25 cellular contexts compared by ENCODE assay signal in the genomic region with DNA sequence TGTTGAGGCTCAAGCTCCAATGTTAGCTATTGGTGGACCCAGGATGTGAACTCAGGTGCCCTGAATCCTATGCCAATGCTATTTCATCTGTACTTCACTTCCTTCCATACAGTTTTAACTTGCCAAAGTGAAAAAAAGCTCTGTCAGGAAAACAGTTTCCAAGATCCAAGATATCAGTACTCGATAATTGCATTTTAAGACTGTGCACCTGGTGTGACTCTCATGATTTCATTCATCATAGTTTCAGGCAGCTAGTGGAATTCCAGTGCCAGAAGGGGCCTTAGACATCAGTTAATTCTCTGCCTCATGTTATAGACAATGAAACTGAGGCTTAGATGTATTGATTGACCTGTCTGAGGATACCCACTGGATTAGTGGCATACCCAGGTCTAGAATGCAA. TPM values are rescaled to one million over a fixed set of nuclear protein-coding genes. Genes with fewer than 3 reads are reported as not detected.
A peak's percentile ranks its signal among the peaks of the same experiment; 100 is the strongest.
DNase-seq lines count a peak whose midpoint lies in the region; ATAC-seq and TF ChIP-seq lines count a peak whose summit lies in the region.
"Had no signal": no experiment of that assay in that cellular context is flagged by ENCODE, and none has a peak within 500 bp of the region (broad histone marks: within the 10 kb centered on the region; RNA-seq: fewer than 3 reads in every experiment).

No MANE protein-coding gene starts in this region.

- no peaks in the 10 kb centered on the region for H3K27me3 Mint-ChIP-seq in T-helper 2 cell treated with Interferon-gamma antibody and Interleukin-4, amounts not matched to agents 5 μg/mL and 100 μg/mL, for 36 hours (ENCODE audit: low read depth)
- H3K27me3 Mint-ChIP-seq in activated T-helper 2 cell treated with anti-CD3 and anti-CD28 coated beads, Interferon-gamma antibody, Interleukin-2, Interleukin-4, amounts not matched to agents 10 μg/mL and 5 μg/mL and 100 μg/mL, durations not matched to agents 14 hours and 24 hours and 36 hours (ENCODE audit: low read depth), result no peaks in the 10 kb centered on the region
- H3K27me3 Mint-ChIP-seq in nephron progenitor cell (ENCODE audit: low read depth, poor library complexity), result no peaks in the 10 kb centered on the region
- H3K27me3 Mint-ChIP-seq: central memory CD8-positive, alpha-beta T cell; dendritic cell treated with granulocyte-macrophage colony-stimulating factor and Interleukin-4, amounts not matched to agents 40 ng/mL and 50 ng/mL, for 4 days; stimulated activated naive CD8-positive, alpha-beta T cell treated with anti-CD3 and anti-CD28 coated beads, Interleukin-15, amount 100 ng/mL, for 72 hours had no signal

- H3K4me2 ChIP-seq in OCI-LY3 (ENCODE audit: low read length), result peak overlapping the region; percentile 50
- H3K4me2 ChIP-seq: smooth muscle cell had no signal

- H3K9ac ChIP-seq in OCI-LY3 (ENCODE audit: low read length), result no peak overlapping the region

- no peaks in the 10 kb centered on the region for H3K9me3 Mint-ChIP-seq in T-helper 2 cell treated with Interferon-gamma antibody and Interleukin-4, amounts not matched to agents 5 μg/mL and 100 μg/mL, for 36 hours
- H3K9me3 Mint-ChIP-seq in activated T-helper 2 cell treated with anti-CD3 and anti-CD28 coated beads, Interferon-gamma antibody, Interleukin-2, Interleukin-4, amounts not matched to agents 10 μg/mL and 5 μg/mL and 100 μg/mL, durations not matched to agents 14 hours and 24 hours and 36 hours, result no peaks in the 10 kb centered on the region
- no peaks in the 10 kb centered on the region for H3K9me3 Mint-ChIP-seq in nephron progenitor cell
- H3K9me3 Mint-ChIP-seq: central memory CD8-positive, alpha-beta T cell; dendritic cell treated with granulocyte-macrophage colony-stimulating factor and Interleukin-4, amounts not matched to agents 40 ng/mL and 50 ng/mL, for 4 days; endodermal cell; memory B cell; stimulated activated naive CD8-positive, alpha-beta T cell treated with anti-CD3 and anti-CD28 coated beads, Interleukin-15, amount 100 ng/mL, for 72 hours had no signal

- H3K27me3 ChIP-seq in OCI-LY3 (ENCODE audit: low read depth, low read length), result no peaks in the 10 kb centered on the region
- H3K27me3 ChIP-seq: left lung had no signal

- peak overlapping the region; percentile 72 for H3K27ac Mint-ChIP-seq in T-helper 2 cell treated with Interferon-gamma antibody and Interleukin-4, amounts not matched to agents 5 μg/mL and 100 μg/mL, for 36 hours
- H3K27ac Mint-ChIP-seq in activated T-helper 2 cell treated with anti-CD3 and anti-CD28 coated beads, Interferon-gamma antibody, Interleukin-2, Interleukin-4, amounts not matched to agents 10 μg/mL and 5 μg/mL and 100 μg/mL, durations not matched to agents 14 hours and 24 hours and 36 hours, result peak overlapping the region; percentile 62
- no peak overlapping the region for H3K27ac Mint-ChIP-seq in nephron progenitor cell
- H3K27ac Mint-ChIP-seq: dendritic cell treated with granulocyte-macrophage colony-stimulating factor and Interleukin-4, amounts not matched to agents 40 ng/mL and 50 ng/mL, for 4 days; endodermal cell; memory B cell had no signal

- peaks cover 29% of the 10 kb centered on the region for H3K4me1 ChIP-seq in OCI-LY3 (ENCODE audit: low read length)
- H3K4me1 ChIP-seq: left lung had no signal

- H3K4me3 ChIP-seq in OCI-LY3 (ENCODE audit: low read length), result no peak overlapping the region
- H3K4me3 ChIP-seq: GM12878, left lung, smooth muscle cell, thoracic aorta had no signal

- H3K36me3 ChIP-seq in OCI-LY3 (replicated peaks; ENCODE audit: low read depth, low read length), result no peaks in the 10 kb centered on the region
- H3K36me3 ChIP-seq: left lung, thoracic aorta had no signal

- no peak overlapping the region for H2AFZ ChIP-seq in OCI-LY3 (ENCODE audit: low read depth, low read length)

- H3K4me1 Mint-ChIP-seq in T-helper 2 cell treated with Interferon-gamma antibody and Interleukin-4, amounts not matched to agents 5 μg/mL and 100 μg/mL, for 36 hours (ENCODE audit: low read depth), result peaks cover 73% of the 10 kb centered on the region
- peaks cover 80% of the 10 kb centered on the region for H3K4me1 Mint-ChIP-seq in activated T-helper 2 cell treated with anti-CD3 and anti-CD28 coated beads, Interferon-gamma antibody, Interleukin-2, Interleukin-4, amounts not matched to agents 10 μg/mL and 5 μg/mL and 100 μg/mL, durations not matched to agents 14 hours and 24 hours and 36 hours (ENCODE audit: low read depth)
- no peaks in the 10 kb centered on the region for H3K4me1 Mint-ChIP-seq in nephron progenitor cell
- H3K4me1 Mint-ChIP-seq: central memory CD8-positive, alpha-beta T cell; endodermal cell; memory B cell had no signal

- ATAC-seq in GM18511 (IDR thresholded peaks at IDR 0.05; ENCODE audit: unreplicated experiment) (peak; percentile 2), HG03354 (IDR thresholded peaks at IDR 0.05; ENCODE audit: poor library complexity, severe bottlenecking, unreplicated experiment) (no peak)
- ATAC-seq: HepG2, right cardiac atrium had no signal

- H3K27ac ChIP-seq in OCI-LY3 (ENCODE audit: low read length), result no peak overlapping the region
- H3K27ac ChIP-seq: left lung, thoracic aorta had no signal

- intact Hi-C loops in activated T-helper 2 cell treated with anti-CD3 and anti-CD28 coated beads, Interferon-gamma antibody, Interleukin-2, Interleukin-4, amounts not matched to agents 10 μg/mL and 5 μg/mL and 100 μg/mL, durations not matched to agents 14 hours and 24 hours and 36 hours (cut with micrococcal nuclease), result loop anchor here (1.0 to 10.0 kb wide), 5 partner anchors 26 to 981 kb away; a partner anchor contains a TSS

- H4K20me1 ChIP-seq in OCI-LY3 (ENCODE audit: insufficient read depth, low read length), result no peaks in the 10 kb centered on the region

- TF ChIP-seq CTCF in OCI-LY3 (IDR thresholded peaks at IDR 0.05; ENCODE audit: low read depth, low read length) (no peak), nephron progenitor cell (IDR thresholded peaks at IDR 0.05) (no peak)

- no peaks in the 10 kb centered on the region for H3K79me2 ChIP-seq in OCI-LY3 (ENCODE audit: low read length)

- no peak for DNase-seq in T-helper 2 cell treated with Interferon-gamma antibody and Interleukin-4, amounts not matched to agents 5 μg/mL and 100 μg/mL, for 36 hours (ENCODE audit: low spot score)
- DNase-seq in T-helper 2 cell (no peak), RPMI8226 (no peak), nephron progenitor cell (no peak)
- DNase-seq in activated T-helper 2 cell treated with anti-CD3 and anti-CD28 coated beads, Interferon-gamma antibody, Interleukin-2, Interleukin-4, amounts not matched to agents 10 μg/mL and 5 μg/mL and 100 μg/mL, durations not matched to agents 14 hours and 24 hours and 36 hours (ENCODE audit: low spot score), result no peak
- DNase-seq: 8988T, C1 segment of cervical spinal cord, endodermal cell, Karpas-422, left lung, NCI-H1417 treated with DMSO at 0.1 percent for 48 hours, NCI-H2081, NCI-H524 treated with DMSO at 0.1 percent for 48 hours, right cardiac atrium had no signal

- H3K4me3 Mint-ChIP-seq in T-helper 2 cell treated with Interferon-gamma antibody and Interleukin-4, amounts not matched to agents 5 μg/mL and 100 μg/mL, for 36 hours, result peak overlapping the region; percentile 46
- H3K4me3 Mint-ChIP-seq in activated T-helper 2 cell treated with anti-CD3 and anti-CD28 coated beads, Interferon-gamma antibody, Interleukin-2, Interleukin-4, amounts not matched to agents 10 μg/mL and 5 μg/mL and 100 μg/mL, durations not matched to agents 14 hours and 24 hours and 36 hours (ENCODE audit: low read depth), result no peak overlapping the region
- no peak overlapping the region for H3K4me3 Mint-ChIP-seq in nephron progenitor cell
- H3K4me3 Mint-ChIP-seq: central memory CD8-positive, alpha-beta T cell; dendritic cell treated with granulocyte-macrophage colony-stimulating factor and Interleukin-4, amounts not matched to agents 40 ng/mL and 50 ng/mL, for 4 days; endodermal cell; memory B cell had no signal

- H3K9me3 ChIP-seq in OCI-LY3 (ENCODE audit: insufficient read depth, low read length), result no peaks in the 10 kb centered on the region
- H3K9me3 ChIP-seq: left lung, thoracic aorta had no signal

- peaks cover 4% of the 10 kb centered on the region for H3K36me3 Mint-ChIP-seq in T-helper 2 cell treated with Interferon-gamma antibody and Interleukin-4, amounts not matched to agents 5 μg/mL and 100 μg/mL, for 36 hours (ENCODE audit: low read depth)
- H3K36me3 Mint-ChIP-seq in activated T-helper 2 cell treated with anti-CD3 and anti-CD28 coated beads, Interferon-gamma antibody, Interleukin-2, Interleukin-4, amounts not matched to agents 10 μg/mL and 5 μg/mL and 100 μg/mL, durations not matched to agents 14 hours and 24 hours and 36 hours (ENCODE audit: low read depth), result peaks cover 4% of the 10 kb centered on the region
- no peaks in the 10 kb centered on the region for H3K36me3 Mint-ChIP-seq in nephron progenitor cell (ENCODE audit: low read depth)

RNA-seq across cellular contexts. Expression of a gene that starts 26.5 kb away (rescaled TPM):
- total RNA-seq in activated T-helper 2 cell treated with anti-CD3 and anti-CD28 coated beads, Interferon-gamma antibody, Interleukin-2, Interleukin-4, amounts not matched to agents 10 μg/mL and 5 μg/mL and 100 μg/mL, durations not matched to agents 14 hours and 24 hours and 36 hours, result 2.0 and 2.4 TPM in 2 replicates

RNA-seq across cellular contexts. Expression of a gene that starts 26.5 kb away (rescaled TPM):
- total RNA-seq in activated T-helper 2 cell treated with anti-CD3 and anti-CD28 coated beads, Interferon-gamma antibody, Interleukin-2, Interleukin-4, amounts not matched to agents 10 μg/mL and 5 μg/mL and 100 μg/mL, durations not matched to agents 14 hours and 24 hours and 36 hours, result 20.9 and 22.6 TPM in 2 replicates
